20 cellular contexts compared by ENCODE assay signal in genomic region chr14:87990687-87991086, GRCh38. TPM values are rescaled to one million over a fixed set of nuclear protein-coding genes. Genes with fewer than 3 reads are reported as not detected.
A peak's percentile ranks its signal among the peaks of the same experiment; 100 is the strongest.
DNase-seq lines count a peak whose midpoint lies in the region; ATAC-seq and TF ChIP-seq lines count a peak whose summit lies in the region.
"Had no signal": no experiment of that assay in that cellular context is flagged by ENCODE, and none has a peak within 500 bp of the region (broad histone marks: within the 10 kb centered on the region; RNA-seq: fewer than 3 reads in every experiment).

No MANE protein-coding gene starts in this region.

- peak overlapping the region; percentile 12 to 96 (median 59) for H3K27ac Mint-ChIP-seq in CD14-positive monocyte
- H3K27ac Mint-ChIP-seq in neural crest cell (ENCODE audit: unreplicated experiment) = no peak overlapping the region
- no peak overlapping the region for H3K27ac Mint-ChIP-seq in CD8-positive, alpha-beta T cell
- H3K27ac Mint-ChIP-seq: activated CD8-positive, alpha-beta memory T cell treated with anti-CD3 and anti-CD28 coated beads, Interleukin-2, amount 10 ng/mL, durations not matched to agents 7 days and 5 days had no signal

- no peaks in the 10 kb centered on the region for H3K36me3 ChIP-seq in CD8-positive, alpha-beta T cell (ENCODE audit: insufficient read depth, low read length)
- H3K36me3 ChIP-seq: ovary, Peyer's patch had no signal

- POLR2A ChIA-PET in CD8-positive, alpha-beta T cell (lab: Charles Lee) = no interaction called here

- DNase-seq in CD14-positive monocyte (ENCODE audit: low spot score) (no peak), H4 (ENCODE audit: low spot score) (peak; percentile 11), erythroblast (lab: John Stamatoyannopoulos, UW) (no peak), neural crest cell (ENCODE audit: low read depth, low spot score) (no peak), NCI-H1048 (lab: John Stamatoyannopoulos, UW) (no peak)
- no peak for DNase-seq in CD8-positive, alpha-beta T cell
- DNase-seq: activated CD8-positive, alpha-beta memory T cell treated with anti-CD3 and anti-CD28 coated beads, Interleukin-2, amount 10 ng/mL, durations not matched to agents 7 days and 5 days; activated naive CD4-positive, alpha-beta T cell treated with Interleukin-2 at 50 U/mL for 16 hours; HCEC 1CT; midbrain; NCI-H1436 treated with DMSO at 0.1 percent for 48 hours; Peyer's patch; stimulated activated CD4-positive, alpha-beta T cell treated with anti-CD3 and anti-CD28 coated beads, Interleukin-1b, Interleukin-23, amount 100 ng/mL, for 48 hours had no signal

- H3K36me3 Mint-ChIP-seq in CD14-positive monocyte = peaks cover 18 to 23% of the 10 kb centered on the region in 2 donors
- H3K36me3 Mint-ChIP-seq in neural crest cell (ENCODE audit: low read depth) = no peaks in the 10 kb centered on the region
- peaks cover 15% of the 10 kb centered on the region for H3K36me3 Mint-ChIP-seq in CD8-positive, alpha-beta T cell

- no peak for ATAC-seq in HG02938 (IDR thresholded peaks at IDR 0.05; ENCODE audit: unreplicated experiment)
- no peak for ATAC-seq in CD8-positive, alpha-beta T cell
- ATAC-seq: activated CD8-positive, alpha-beta memory T cell treated with anti-CD3 and anti-CD28 coated beads, Interleukin-2, amount 10 ng/mL, durations not matched to agents 7 days and 5 days; GM12878; sciatic nerve; SK-N-SH treated with all-trans-retinoic acid at 6 μM for 48 hours had no signal

- H3K4me3 Mint-ChIP-seq in CD14-positive monocyte (peak overlapping the region; percentile 11 to 61), neural crest cell (peak overlapping the region; percentile 9)
- H3K4me3 Mint-ChIP-seq in CD8-positive, alpha-beta T cell = no peak overlapping the region
- H3K4me3 Mint-ChIP-seq: activated CD8-positive, alpha-beta memory T cell treated with anti-CD3 and anti-CD28 coated beads, Interleukin-2, amount 10 ng/mL, durations not matched to agents 7 days and 5 days had no signal

- H3K9me3 Mint-ChIP-seq in CD14-positive monocyte (peaks cover 0 to 2% (median 0%) of the 10 kb centered on the region in 7 donors), neural crest cell (peaks cover 3% of the 10 kb centered on the region)
- no peaks in the 10 kb centered on the region for H3K9me3 Mint-ChIP-seq in CD8-positive, alpha-beta T cell

- no peak overlapping the region for H3K27ac ChIP-seq in CD8-positive, alpha-beta T cell (ENCODE audit: low read depth, low read length)
- H3K27ac ChIP-seq: KMS-11 had no signal

- H3K27me3 ChIP-seq in CD8-positive, alpha-beta T cell (ENCODE audit: insufficient read depth, low read length) = no peaks in the 10 kb centered on the region
- H3K27me3 ChIP-seq: ovary, Peyer's patch had no signal

- H3K4me1 Mint-ChIP-seq in CD14-positive monocyte (peaks cover 55% of the 10 kb centered on the region), neural crest cell (peaks cover 30% of the 10 kb centered on the region)
- H3K4me1 Mint-ChIP-seq in CD8-positive, alpha-beta T cell (ENCODE audit: low read depth) = peaks cover 66% of the 10 kb centered on the region

- intact Hi-C loops in CD14-positive monocyte (cut with micrococcal nuclease) = loop anchor here in 1 of 2 donors (10.0 kb wide), 1 partner anchor 54 kb away; no protein-coding TSS in a partner anchor
- intact Hi-C loops in CD8-positive, alpha-beta T cell (cut with DNase I, micrococcal nuclease) = loop anchor here (5.0 to 10.0 kb wide), 4 partner anchors 38 to 1424 kb away; partner anchors contain the start of genes FOXN3 (in 1 of the 2), PTPN21 (in 1 of the 2) and ZC3H14 (in 1 of the 2)

- peaks cover 41% of the 10 kb centered on the region for H3K4me1 ChIP-seq in CD8-positive, alpha-beta T cell (ENCODE audit: insufficient read depth, low read length)

- TF ChIP-seq POLR2A in erythroblast (IDR thresholded peaks at IDR 0.05; ENCODE audit: low read length) = peak; percentile 21

- H3K4me3 ChIP-seq in CD8-positive, alpha-beta T cell (ENCODE audit: low read depth, low read length) = no peak overlapping the region
- H3K4me3 ChIP-seq: coronary artery, GM12878, ovary, Peyer's patch had no signal

- H3K9me3 ChIP-seq in CD8-positive, alpha-beta T cell (ENCODE audit: low read length) = no peaks in the 10 kb centered on the region
- H3K9me3 ChIP-seq: ovary, Peyer's patch had no signal

- CTCF ChIA-PET in CD8-positive, alpha-beta T cell (lab: Charles Lee) = interaction anchor here (1.6 kb wide), 1 partner anchor 178 kb away, joined by 6 read pairs; no protein-coding TSS in a partner anchor

- H3K27me3 Mint-ChIP-seq in CD14-positive monocyte (ENCODE audit: low read depth in 3 of 3) (no peaks in the 10 kb centered on the region), neural crest cell (ENCODE audit: low read depth) (no peaks in the 10 kb centered on the region)
- H3K27me3 Mint-ChIP-seq in CD8-positive, alpha-beta T cell (ENCODE audit: low read depth) = no peaks in the 10 kb centered on the region
- H3K27me3 Mint-ChIP-seq: activated CD8-positive, alpha-beta memory T cell treated with anti-CD3 and anti-CD28 coated beads, Interleukin-2, amount 10 ng/mL, durations not matched to agents 7 days and 5 days had no signal

- TF ChIP-seq CTCF in CD14-positive monocyte (IDR thresholded peaks at IDR 0.05) (no peak), neural crest cell (conservative IDR thresholded peaks at IDR 0.05) (no peak)
- no peak for TF ChIP-seq CTCF in CD8-positive, alpha-beta T cell (IDR thresholded peaks at IDR 0.05)

RNA-seq across cellular contexts. Expression of gene GALC, which starts 2.3 kb away (rescaled TPM):
- polyA plus RNA-seq in CD14-positive monocyte = 10 to 100 TPM; 28.6 to 40.6 TPM
- not detected in 2 replicates for total RNA-seq in H4 (2014; rRNA removed; shearing (Covaris generic))
- total RNA-seq in neural crest cell = 19.9 and 21.2 TPM in 2 replicates
- total RNA-seq in CD8-positive, alpha-beta T cell = 10 to 100 TPM; 14.9 to 16.3 TPM

RNA-seq across cellular contexts. Expression of gene GPR65, which starts 14.2 kb away (rescaled TPM):
- 10 to 100 TPM; 15.5 to 33.3 TPM for polyA plus RNA-seq in CD14-positive monocyte
- not detected in 2 replicates for total RNA-seq in H4 (2014; rRNA removed; shearing (Covaris generic))
- total RNA-seq in neural crest cell = not detected in 2 replicates
- 10 to 100 TPM; 10.9 to 12.2 TPM for total RNA-seq in CD8-positive, alpha-beta T cell

Comparison
In these comparisons a context has a peak if more than half of its experiments do, and no peak if none do; other contexts are left out.
1. H3K27ac Mint-ChIP-seq: peak in CD14-positive monocyte (7 of 7); none in neural crest cell (single experiment) and CD8-positive, alpha-beta T cell (single experiment).
2. RNA of gene GALC, which starts 2.3 kb away (total RNA-seq): 19.9 to 21.2 TPM in neural crest cell and 14.9 to 16.3 TPM in CD8-positive, alpha-beta T cell; not detected in H4; every median in the first group is over 10 times any median in the second.
3. RNA of gene GPR65, which starts 14.2 kb away (total RNA-seq): 10.9 to 12.2 TPM in CD8-positive, alpha-beta T cell; not detected in H4 and not detected in neural crest cell; every median in the first group is over 10 times any median in the second.